In the genomic region with DNA sequence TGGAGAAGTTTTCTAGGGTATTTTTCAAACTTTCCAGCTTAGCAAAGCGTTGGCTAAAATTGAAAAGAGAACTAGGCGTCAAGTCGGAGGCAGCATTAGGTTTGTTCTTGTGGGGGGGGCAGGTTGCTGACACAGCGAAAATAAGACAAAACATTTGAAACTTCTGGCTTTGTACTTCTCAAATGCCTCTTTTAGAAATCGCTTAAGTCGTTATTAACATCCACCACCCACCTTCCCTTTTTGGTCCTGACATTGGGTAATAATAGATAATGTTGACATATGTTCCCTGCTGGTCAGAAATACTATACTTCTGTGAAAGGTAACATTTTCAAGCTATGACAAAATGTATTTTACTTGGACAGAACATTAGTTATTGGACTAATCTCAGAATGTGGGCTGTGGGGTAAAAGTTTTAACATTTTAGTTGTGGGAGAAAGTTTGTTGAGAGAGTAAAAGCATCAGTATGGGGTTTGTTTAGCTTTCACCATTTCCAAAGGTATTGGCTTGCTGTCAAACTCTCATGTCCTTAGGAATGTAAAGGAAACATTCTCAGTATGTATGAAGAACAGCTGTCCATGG, we compare ENCODE assay signal across 13 cellular contexts.
DNase-seq lines count a peak whose midpoint lies in the region; ATAC-seq and TF ChIP-seq lines count a peak whose summit lies in the region.
"Had no signal": no experiment of that assay in that cellular context is flagged by ENCODE, and none has a peak within 500 bp of the region (broad histone marks: within the 10 kb centered on the region; RNA-seq: fewer than 3 reads in every experiment).

No MANE protein-coding gene starts in this region.

- no peak for ATAC-seq in HG03565 (IDR thresholded peaks at IDR 0.05; ENCODE audit: unreplicated experiment)

- H3K36me3 ChIP-seq in MM.1S (replicated peaks; ENCODE audit: insufficient read depth, low read length) (no peaks in the 10 kb centered on the region), muscle layer of duodenum (ENCODE audit: control insufficient read depth in 1 of 2, insufficient read depth in 2 of 2, low read length in 2 of 2) (no peaks in the 10 kb centered on the region), esophagus muscularis mucosa (no peaks in the 10 kb centered on the region), vagina (no peaks in the 10 kb centered on the region)

- no peaks in the 10 kb centered on the region for H3K79me2 ChIP-seq in MM.1S (ENCODE audit: low read length)

- DNase-seq in AG04450 (ENCODE audit: low read depth, low spot score), result peak; percentile 52
- DNase-seq in MM.1S, result peak; percentile 12
- DNase-seq in NCI-H2171 treated with DMSO at 0.1 percent for 48 hours (lab: John Stamatoyannopoulos, UW), result no peak
- DNase-seq in esophagus muscularis mucosa (ENCODE audit: extremely low spot score), result no peak
- no peak for DNase-seq in vagina (ENCODE audit: extremely low spot score in 2 of 2)
- DNase-seq: cerebellar nuclear complex, NCI-H510A treated with DMSO at 0.1 percent for 48 hours had no signal

- H3K9me3 Mint-ChIP-seq in dendritic cell treated with granulocyte-macrophage colony-stimulating factor and Interleukin-4, amounts not matched to agents 40 ng/mL and 50 ng/mL, for 4 days, result no peaks in the 10 kb centered on the region
- H3K9me3 Mint-ChIP-seq: IgD-negative memory B cell, neural crest cell had no signal

- no peak overlapping the region for H3K27ac ChIP-seq in AG04450 (ENCODE audit: low read depth, low read length)
- H3K27ac ChIP-seq in MM.1S (ENCODE audit: low read length), result no peak overlapping the region
- H3K27ac ChIP-seq in muscle layer of duodenum (ENCODE audit: low read length), result peak overlapping the region; percentile 77
- H3K27ac ChIP-seq in esophagus muscularis mucosa (replicated peaks in 1 of 4), result peak overlapping the region in 1 of 4 donors; percentile 37
- no peak overlapping the region for H3K27ac ChIP-seq in vagina

- POLR2A ChIA-PET in AG04450 (lab: Yijun Ruan, JAX), result interaction anchor here (0.6 to 1.2 kb wide), 2 partner anchors 12 to 515 kb away, joined by 3 to 5 read pairs; no protein-coding TSS in a partner anchor

- H3K4me3 Mint-ChIP-seq in dendritic cell treated with granulocyte-macrophage colony-stimulating factor and Interleukin-4, amounts not matched to agents 40 ng/mL and 50 ng/mL, for 4 days, result peak overlapping the region; percentile 35
- H3K4me3 Mint-ChIP-seq: neural crest cell; T-helper 1 cell treated with Interleukin-12 subunit alpha and Interleukin-12 subunit beta and Interleukin-4 antibody, amounts not matched to agents 30 μg/mL and 1 μg/mL, for 36 hours had no signal

- no peaks in the 10 kb centered on the region for H3K9me3 ChIP-seq in AG04450 (ENCODE audit: control insufficient read depth, insufficient read depth, low read length)
- no peaks in the 10 kb centered on the region for H3K9me3 ChIP-seq in MM.1S (replicated peaks; ENCODE audit: insufficient read depth, low read length)
- H3K9me3 ChIP-seq in muscle layer of duodenum (ENCODE audit: control insufficient read depth in 1 of 2, low read length in 2 of 2), result no peaks in the 10 kb centered on the region
- H3K9me3 ChIP-seq in esophagus muscularis mucosa, result no peaks in the 10 kb centered on the region
- no peaks in the 10 kb centered on the region for H3K9me3 ChIP-seq in vagina

- H3K4me1 Mint-ChIP-seq in dendritic cell treated with granulocyte-macrophage colony-stimulating factor and Interleukin-4, amounts not matched to agents 40 ng/mL and 50 ng/mL, for 4 days (ENCODE audit: low read depth), result peaks cover 55% of the 10 kb centered on the region

- WGBS in esophagus muscularis mucosa, result 51% methylated on average over 6 of the region's 6 CpGs

- intact Hi-C loops in dendritic cell treated with granulocyte-macrophage colony-stimulating factor and Interleukin-4, amounts not matched to agents 40 ng/mL and 50 ng/mL, for 4 days (cut with micrococcal nuclease), result loop anchor here (1.0 to 5.0 kb wide), 5 partner anchors 53 to 1144 kb away; no protein-coding TSS in a partner anchor
- intact Hi-C loops in esophagus muscularis mucosa (cut with DNase I), result no loop called here
- intact Hi-C loops in vagina (cut with DNase I), result no loop called here

- no peaks in the 10 kb centered on the region for H3K27me3 ChIP-seq in AG04450 (ENCODE audit: control insufficient read depth, insufficient read depth, low read length)
- no peaks in the 10 kb centered on the region for H3K27me3 ChIP-seq in MM.1S (replicated peaks; ENCODE audit: insufficient read depth, low read length)
- no peaks in the 10 kb centered on the region for H3K27me3 ChIP-seq in muscle layer of duodenum (ENCODE audit: low read depth, low read length)
- no peaks in the 10 kb centered on the region for H3K27me3 ChIP-seq in esophagus muscularis mucosa
- H3K27me3 ChIP-seq in vagina, result no peaks in the 10 kb centered on the region

- no peak overlapping the region for H2AFZ ChIP-seq in MM.1S (ENCODE audit: low read length)

- no peaks in the 10 kb centered on the region for H3K27me3 Mint-ChIP-seq in dendritic cell treated with granulocyte-macrophage colony-stimulating factor and Interleukin-4, amounts not matched to agents 40 ng/mL and 50 ng/mL, for 4 days
- H3K27me3 Mint-ChIP-seq: IgD-negative memory B cell had no signal

- TF ChIP-seq CTCF in AG04450 (IDR thresholded peaks at IDR 0.05; ENCODE audit: low read depth, low read length) (no peak), MM.1S (IDR thresholded peaks at IDR 0.05; ENCODE audit: low read length) (no peak), esophagus muscularis mucosa (IDR thresholded peaks at IDR 0.05) (no peak), vagina (IDR thresholded peaks at IDR 0.05) (no peak)

- CTCF ChIA-PET in AG04450 (lab: Charles Lee), result no interaction called here

- no peaks in the 10 kb centered on the region for H3K4me1 ChIP-seq in MM.1S (ENCODE audit: low read length)
- H3K4me1 ChIP-seq in muscle layer of duodenum (ENCODE audit: control insufficient read depth in 1 of 2, insufficient read depth in 2 of 2, low read length in 2 of 2), result no peaks in the 10 kb centered on the region
- peaks cover 0 to 4% (median 0%) of the 10 kb centered on the region in 4 donors for H3K4me1 ChIP-seq in esophagus muscularis mucosa
- no peaks in the 10 kb centered on the region for H3K4me1 ChIP-seq in vagina

- H3K9me2 ChIP-seq in MM.1S (replicated peaks; ENCODE audit: insufficient read depth, low read length), result no peaks in the 10 kb centered on the region

- no peak overlapping the region for H3K4me3 ChIP-seq in AG04450 (ENCODE audit: low read depth, low read length)
- H3K4me3 ChIP-seq in MM.1S (ENCODE audit: low read length), result no peak overlapping the region
- H3K4me3 ChIP-seq in muscle layer of duodenum (ENCODE audit: low read depth in 1 of 2, low read length in 2 of 2), result no peak overlapping the region
- H3K4me3 ChIP-seq in esophagus muscularis mucosa, result no peak overlapping the region
- no peak overlapping the region for H3K4me3 ChIP-seq in vagina

- no peak for TF ChIP-seq POLR2A in esophagus muscularis mucosa (IDR thresholded peaks at IDR 0.05; ENCODE audit: low read depth)
- TF ChIP-seq POLR2A in vagina (IDR thresholded peaks at IDR 0.05), result no peak

- H3K4me2 ChIP-seq in MM.1S (ENCODE audit: low read depth, low read length), result no peak overlapping the region

- H3F3A ChIP-seq in MM.1S (ENCODE audit: insufficient read depth, low read length), result no peaks in the 10 kb centered on the region

- H3K27ac Mint-ChIP-seq in dendritic cell treated with granulocyte-macrophage colony-stimulating factor and Interleukin-4, amounts not matched to agents 40 ng/mL and 50 ng/mL, for 4 days, result peak overlapping the region; percentile 94
- H3K27ac Mint-ChIP-seq: IgD-negative memory B cell; T-helper 1 cell treated with Interleukin-12 subunit alpha and Interleukin-12 subunit beta and Interleukin-4 antibody, amounts not matched to agents 30 μg/mL and 1 μg/mL, for 36 hours had no signal

- H4K20me1 ChIP-seq in MM.1S (ENCODE audit: insufficient read depth, low read length), result no peaks in the 10 kb centered on the region

- no peaks in the 10 kb centered on the region for H3K36me3 Mint-ChIP-seq in dendritic cell treated with granulocyte-macrophage colony-stimulating factor and Interleukin-4, amounts not matched to agents 40 ng/mL and 50 ng/mL, for 4 days (ENCODE audit: low read depth)
- H3K36me3 Mint-ChIP-seq: IgD-negative memory B cell had no signal

- TF ChIP-seq EP300 in esophagus muscularis mucosa (IDR thresholded peaks at IDR 0.05), result no peak

- no peak overlapping the region for H3K9ac ChIP-seq in MM.1S (ENCODE audit: low read length)

Comparison
In these comparisons a context has a peak if more than half of its experiments do, and no peak if none do; other contexts are left out.
1. DNase-seq: peak in AG04450 (single experiment) and MM.1S (single experiment); none in NCI-H2171 treated with DMSO at 0.1 percent for 48 hours (single experiment), esophagus muscularis mucosa (single experiment) and vagina (0 of 2).